28 cellular contexts compared by ENCODE assay signal in the genomic region with DNA sequence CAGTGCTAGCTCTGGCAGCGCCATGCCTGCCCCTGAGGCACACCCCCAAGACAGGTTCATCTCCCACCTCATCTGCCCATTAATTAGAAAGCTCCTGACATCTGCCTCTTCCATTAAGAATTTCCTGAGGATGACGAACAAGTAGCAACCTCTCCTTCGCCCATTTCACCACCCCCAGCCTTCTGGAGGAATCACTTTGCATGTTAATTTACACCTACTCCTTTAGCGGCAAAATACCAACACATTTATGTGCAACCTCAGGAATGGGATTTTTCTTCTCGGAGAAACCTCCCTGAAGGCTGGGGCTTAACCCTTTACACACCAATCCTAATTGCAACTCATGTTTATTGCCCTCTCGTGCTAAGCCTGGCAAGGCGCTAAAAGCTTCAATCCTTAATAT. TPM values are rescaled to one million over a fixed set of nuclear protein-coding genes. Genes with fewer than 3 reads are reported as not detected.
A peak's percentile ranks its signal among the peaks of the same experiment; 100 is the strongest.
DNase-seq lines count a peak whose midpoint lies in the region; ATAC-seq and TF ChIP-seq lines count a peak whose summit lies in the region.
"Had no signal": no experiment of that assay in that cellular context is flagged by ENCODE, and none has a peak within 500 bp of the region (broad histone marks: within the 10 kb centered on the region; RNA-seq: fewer than 3 reads in every experiment).

No MANE protein-coding gene starts in this region.

- dilution Hi-C loops in mammary epithelial cell (cut with HindIII; ENCODE audit: low sequenced_read_pairs) = no loop called here

- H4K8ac ChIP-seq in mesenchymal stem cell (ENCODE audit: low read length) = no peak overlapping the region

- H2BK5ac ChIP-seq in mesenchymal stem cell (ENCODE audit: low read depth, low read length, poor library complexity, severe bottlenecking) = no peak overlapping the region

- no peak for DNase-seq in mammary epithelial cell
- no peak for DNase-seq in MCF 10A (ENCODE audit: unreplicated experiment)
- peak; percentile 59 for DNase-seq in endodermal cell
- DNase-seq in mesenchymal stem cell = no peak
- DNase-seq in naive thymus-derived CD4-positive, alpha-beta T cell = no peak
- no peak for DNase-seq in pons (ENCODE audit: low spot score)
- DNase-seq: 8988T; activated CD4-positive, alpha-beta memory T cell treated with anti-CD3 and anti-CD28 coated beads, Interleukin-2, amount 10 ng/mL, durations not matched to agents 7 days and 5 days; activated effector memory CD4-positive, alpha-beta T cell treated with Interleukin-2 at 50 U/mL for 16 hours; activated naive CD8-positive, alpha-beta T cell treated with anti-CD3 and anti-CD28 coated beads, Interleukin-2, amount 50 U/mL, for 24 hours; AML-193; CD8-positive, alpha-beta T cell; cerebellar nuclear complex; DMS 273 treated with DMSO at 0.1 percent for 48 hours; effector CD4-positive, alpha-beta T cell; gastrocnemius medialis; NCI-H510A treated with DMSO at 0.1 percent for 48 hours; NK-92 treated with Interleukin-12 subunit alpha and Interleukin-12 subunit beta, amount 100 ng/mL, for 24 hours; PC-9; SHP77; spleen; stimulated activated CD4-positive, alpha-beta T cell treated with anti-CD3 and anti-CD28 coated beads, Interleukin-4, amount 100 ng/mL, for 1 hour; stimulated activated naive CD4-positive, alpha-beta T cell; T-helper 9 cell had no signal

- H3K36me3 Mint-ChIP-seq in MCF 10A (ENCODE audit: insufficient read depth, unreplicated experiment) (peaks cover 17% of the 10 kb centered on the region), endodermal cell (ENCODE audit: low read depth) (no peaks in the 10 kb centered on the region)
- peaks cover 0 to 23% (median 0%) of the 10 kb centered on the region in 5 donors for H3K36me3 Mint-ChIP-seq in naive thymus-derived CD4-positive, alpha-beta T cell

- H3K18ac ChIP-seq in mesenchymal stem cell (ENCODE audit: low read depth in 1 of 2, low read length in 2 of 2) = no peak overlapping the region

- H3K9me3 Mint-ChIP-seq in MCF 10A (ENCODE audit: unreplicated experiment) (no peaks in the 10 kb centered on the region), endodermal cell (no peaks in the 10 kb centered on the region)
- H3K9me3 Mint-ChIP-seq in naive thymus-derived CD4-positive, alpha-beta T cell = peaks cover 0 to 4% (median 0%) of the 10 kb centered on the region in 11 donors
- H3K9me3 Mint-ChIP-seq: activated CD4-positive, alpha-beta memory T cell treated with anti-CD3 and anti-CD28 coated beads, Interleukin-2, amount 10 ng/mL, durations not matched to agents 7 days and 5 days; activated naive CD8-positive, alpha-beta T cell treated with anti-CD3 and anti-CD28 coated beads, Interleukin-2, amount 50 U/mL, for 24 hours; CD8-positive, alpha-beta T cell had no signal

- POLR2A ChIA-PET in MCF 10A (lab: Yijun Ruan, JAX) = interaction anchor here (9.4 kb wide), 1 partner anchor 13 kb away, joined by 55 read pairs; no protein-coding TSS in a partner anchor
- POLR2A ChIA-PET in naive thymus-derived CD4-positive, alpha-beta T cell (lab: Charles Lee) = no interaction called here

- H3K9ac ChIP-seq in mammary epithelial cell (ENCODE audit: insufficient read depth, low read length) (no peak overlapping the region), endodermal cell (ENCODE audit: extremely low read depth, low read length, poor library complexity, severe bottlenecking) (no peak overlapping the region), mesenchymal stem cell (ENCODE audit: low read length) (no peak overlapping the region)

- TF ChIP-seq CTCF in mammary epithelial cell (conservative IDR thresholded peaks at IDR 0.05 in 1 of 2, IDR thresholded peaks at IDR 0.05 in 1 of 2; ENCODE audit: extremely low read depth in 1 of 2, insufficient read depth in 1 of 2, low read depth in 1 of 2, low read length in 2 of 2) (no peak), MCF 10A (IDR thresholded peaks at IDR 0.05; ENCODE audit: unreplicated experiment) (no peak), endodermal cell (conservative IDR thresholded peaks at IDR 0.05) (no peak)

- in situ Hi-C loops in mammary epithelial cell (cut with MboI; ENCODE audit: low sequenced_read_pairs in 2 of 2) = no loop called here

- H3K79me2 ChIP-seq in mammary epithelial cell (ENCODE audit: insufficient read depth, low read length) = peaks cover 99% of the 10 kb centered on the region

- intact Hi-C loops in mammary epithelial cell (cut with micrococcal nuclease) = no loop called here
- intact Hi-C loops in MCF 10A (cut with micrococcal nuclease) = no loop called here
- intact Hi-C loops in naive thymus-derived CD4-positive, alpha-beta T cell (cut with micrococcal nuclease) = no loop called here

- peaks cover 24% of the 10 kb centered on the region for H4K20me1 ChIP-seq in mammary epithelial cell (ENCODE audit: insufficient read depth, low read length)

- H3K4ac ChIP-seq in mesenchymal stem cell (ENCODE audit: low read depth in 1 of 2, low read length in 2 of 2) = no peak overlapping the region

- no peak overlapping the region for H2BK12ac ChIP-seq in mesenchymal stem cell (ENCODE audit: low read length in 2 of 2)

- ATAC-seq in HG03175 (IDR thresholded peaks at IDR 0.05; ENCODE audit: unreplicated experiment) = no peak
- ATAC-seq in naive thymus-derived CD4-positive, alpha-beta T cell = no peak
- ATAC-seq in GM21576 (IDR thresholded peaks at IDR 0.05; ENCODE audit: unreplicated experiment) = no peak
- ATAC-seq: activated naive CD8-positive, alpha-beta T cell treated with anti-CD3 and anti-CD28 coated beads, Interleukin-2, amount 50 U/mL, for 24 hours; CD8-positive, alpha-beta T cell; gastrocnemius medialis had no signal

- H3K27ac Mint-ChIP-seq in MCF 10A (ENCODE audit: low read depth, unreplicated experiment) (no peak overlapping the region), endodermal cell (peak overlapping the region; percentile 65)
- H3K27ac Mint-ChIP-seq in naive thymus-derived CD4-positive, alpha-beta T cell = no peak overlapping the region
- H3K27ac Mint-ChIP-seq: activated CD4-positive, alpha-beta memory T cell treated with anti-CD3 and anti-CD28 coated beads, Interleukin-2, amount 10 ng/mL, durations not matched to agents 7 days and 5 days; activated naive CD8-positive, alpha-beta T cell treated with anti-CD3 and anti-CD28 coated beads, Interleukin-2, amount 50 U/mL, for 24 hours; CD8-positive, alpha-beta T cell had no signal

- H2BK15ac ChIP-seq in mesenchymal stem cell (ENCODE audit: low read depth, poor library complexity, severe bottlenecking) = no peak overlapping the region

- peaks cover 11% of the 10 kb centered on the region for H3K79me1 ChIP-seq in mesenchymal stem cell (replicated peaks; ENCODE audit: low read length, poor library complexity, severe bottlenecking)

- H3K4me1 ChIP-seq in mammary epithelial cell (ENCODE audit: insufficient read depth, low read length) = peaks cover 32% of the 10 kb centered on the region
- H3K4me1 ChIP-seq in endodermal cell (ENCODE audit: control insufficient read depth, insufficient read depth, low read length) = peaks cover 4% of the 10 kb centered on the region
- H3K4me1 ChIP-seq in mesenchymal stem cell (ENCODE audit: control insufficient read depth, insufficient read depth, low read depth, low read length) = peaks cover 37% of the 10 kb centered on the region
- H3K4me1 ChIP-seq in naive thymus-derived CD4-positive, alpha-beta T cell (ENCODE audit: control insufficient read depth in 2 of 2, insufficient read depth in 2 of 2, low read length in 2 of 2) = no peaks in the 10 kb centered on the region

- H3K4me3 Mint-ChIP-seq in MCF 10A (ENCODE audit: unreplicated experiment) = no peak overlapping the region
- H3K4me3 Mint-ChIP-seq in endodermal cell = peak overlapping the region; percentile 20
- H3K4me3 Mint-ChIP-seq in naive thymus-derived CD4-positive, alpha-beta T cell = no peak overlapping the region
- H3K4me3 Mint-ChIP-seq: activated CD4-positive, alpha-beta memory T cell treated with anti-CD3 and anti-CD28 coated beads, Interleukin-2, amount 10 ng/mL, durations not matched to agents 7 days and 5 days; activated naive CD8-positive, alpha-beta T cell treated with anti-CD3 and anti-CD28 coated beads, Interleukin-2, amount 50 U/mL, for 24 hours; CD8-positive, alpha-beta T cell had no signal

- H2AK5ac ChIP-seq in mesenchymal stem cell (ENCODE audit: low read length, severe bottlenecking) = no peak overlapping the region

- H2AFZ ChIP-seq in mammary epithelial cell (ENCODE audit: low read depth, low read length) (no peak overlapping the region), mesenchymal stem cell (ENCODE audit: low read depth, low read length) (no peak overlapping the region)
- H2AFZ ChIP-seq: PC-9 had no signal

- H3K27me3 ChIP-seq in mammary epithelial cell (ENCODE audit: insufficient read depth, low read length) = no peaks in the 10 kb centered on the region
- H3K27me3 ChIP-seq in endodermal cell (ENCODE audit: control insufficient read depth, insufficient read depth, low read length, poor library complexity, severe bottlenecking) = no peaks in the 10 kb centered on the region
- no peaks in the 10 kb centered on the region for H3K27me3 ChIP-seq in mesenchymal stem cell (ENCODE audit: control insufficient read depth in 1 of 2, insufficient read depth in 1 of 2, low read length in 2 of 2)
- H3K27me3 ChIP-seq in naive thymus-derived CD4-positive, alpha-beta T cell (ENCODE audit: control insufficient read depth in 2 of 2, insufficient read depth in 2 of 2, low read length in 2 of 2) = no peaks in the 10 kb centered on the region
- H3K27me3 ChIP-seq: body of pancreas, gastrocnemius medialis, spleen had no signal

- H3K4me2 ChIP-seq in mammary epithelial cell (ENCODE audit: insufficient read depth, low read depth, low read length) (peak overlapping the region; percentile 18), mesenchymal stem cell (ENCODE audit: low read length, poor library complexity, severe bottlenecking) (peak overlapping the region; percentile 29)

- no peaks in the 10 kb centered on the region for H3K36me3 ChIP-seq in mammary epithelial cell (ENCODE audit: insufficient read depth, low read length)
- peaks cover 1% of the 10 kb centered on the region for H3K36me3 ChIP-seq in endodermal cell (ENCODE audit: control insufficient read depth, insufficient read depth, low read length)
- peaks cover 0 to 7% of the 10 kb centered on the region in 2 experiments for H3K36me3 ChIP-seq in mesenchymal stem cell (ENCODE audit: control insufficient read depth in 1 of 2, insufficient read depth in 2 of 2, low read depth in 1 of 2, low read length in 2 of 2)
- peaks cover 0 to under 1% (median 0%) of the 10 kb centered on the region in 3 experiments for H3K36me3 ChIP-seq in naive thymus-derived CD4-positive, alpha-beta T cell (ENCODE audit: control insufficient read depth in 2 of 3, insufficient read depth in 3 of 3, low read length in 3 of 3)
- H3K36me3 ChIP-seq: gastrocnemius medialis, thoracic aorta had no signal

- H3K4me1 Mint-ChIP-seq in MCF 10A (ENCODE audit: insufficient read depth, unreplicated experiment) = peaks cover 35% of the 10 kb centered on the region
- H3K4me1 Mint-ChIP-seq in endodermal cell = peaks cover 32% of the 10 kb centered on the region
- H3K4me1 Mint-ChIP-seq in naive thymus-derived CD4-positive, alpha-beta T cell = peaks cover 15 to 65% (median 43%) of the 10 kb centered on the region in 7 donors

- H3K23ac ChIP-seq in mesenchymal stem cell (ENCODE audit: low read length in 2 of 2) = no peak overlapping the region

- BruUV-seq in mammary epithelial cell (replicated peaks; lab: Mats Ljungman, UMichigan) = no TSS peak
- BruUV-seq in MCF 10A (replicated peaks; lab: Mats Ljungman, UMichigan) = no TSS peak

- H3K27me3 Mint-ChIP-seq in MCF 10A (ENCODE audit: insufficient read depth, unreplicated experiment) = no peaks in the 10 kb centered on the region
- H3K27me3 Mint-ChIP-seq in endodermal cell (ENCODE audit: insufficient read depth) = no peaks in the 10 kb centered on the region
- H3K27me3 Mint-ChIP-seq in naive thymus-derived CD4-positive, alpha-beta T cell = no peaks in the 10 kb centered on the region
- H3K27me3 Mint-ChIP-seq: activated CD4-positive, alpha-beta memory T cell treated with anti-CD3 and anti-CD28 coated beads, Interleukin-2, amount 10 ng/mL, durations not matched to agents 7 days and 5 days; activated naive CD8-positive, alpha-beta T cell treated with anti-CD3 and anti-CD28 coated beads, Interleukin-2, amount 50 U/mL, for 24 hours had no signal

- H4K91ac ChIP-seq in mesenchymal stem cell (ENCODE audit: low read length) = no peak overlapping the region

- H3K9me3 ChIP-seq in mammary epithelial cell (replicated peaks; ENCODE audit: insufficient read depth, low read length) (no peaks in the 10 kb centered on the region), endodermal cell (ENCODE audit: control insufficient read depth, low read length) (no peaks in the 10 kb centered on the region), mesenchymal stem cell (ENCODE audit: control insufficient read depth, low read length) (no peaks in the 10 kb centered on the region)
- no peaks in the 10 kb centered on the region for H3K9me3 ChIP-seq in naive thymus-derived CD4-positive, alpha-beta T cell (ENCODE audit: control insufficient read depth in 2 of 3, low read length in 3 of 3)
- H3K9me3 ChIP-seq: body of pancreas, gastrocnemius medialis, spleen, thoracic aorta had no signal

- no peak overlapping the region for H3K27ac ChIP-seq in mammary epithelial cell (ENCODE audit: insufficient read depth, low read depth, low read length)
- H3K27ac ChIP-seq in endodermal cell (ENCODE audit: low read depth, low read length) = no peak overlapping the region
- H3K27ac ChIP-seq in mesenchymal stem cell (ENCODE audit: low read length, poor library complexity, severe bottlenecking) = peak overlapping the region; percentile 11
- H3K27ac ChIP-seq in naive thymus-derived CD4-positive, alpha-beta T cell (ENCODE audit: low read depth, low read length) = no peak overlapping the region
- H3K27ac ChIP-seq: body of pancreas, gastrocnemius medialis, PC-9, spleen, thoracic aorta had no signal

- WGBS in mammary epithelial cell (ENCODE audit: low coverage, missing lambda C conversion rate) = 41% methylated on average over 7 of the region's 7 CpGs
- WGBS in endodermal cell (ENCODE audit: insufficient coverage in 1 of 2, insufficient read length in 1 of 2), 2 experiments = 47 to 51% methylated on average over 4 to 7 of the region's 7 CpGs
- WGBS in mesenchymal stem cell = 53% methylated on average over 6 of the region's 7 CpGs

- H3K14ac ChIP-seq in mesenchymal stem cell (ENCODE audit: low read length in 2 of 2) = no peak overlapping the region

- CTCF ChIA-PET in mammary epithelial cell (lab: Charles Lee; ENCODE audit: low non-redundant PET) (no interaction called here), MCF 10A (lab: Yijun Ruan, JAX) (interaction anchor here (1.2 kb wide), 1 partner anchor 9 kb away, joined by 5 read pairs; no protein-coding TSS in a partner anchor)
- CTCF ChIA-PET in naive thymus-derived CD4-positive, alpha-beta T cell (lab: Charles Lee) = no interaction called here

- H2BK120ac ChIP-seq in mesenchymal stem cell (ENCODE audit: low read depth, low read length) = no peak overlapping the region

- H3K4me3 ChIP-seq in mammary epithelial cell (replicated peaks in 1 of 3; ENCODE audit: insufficient read depth in 1 of 3, low read depth in 2 of 3, low read length in 3 of 3) (no peak overlapping the region), endodermal cell (ENCODE audit: low read length) (no peak overlapping the region), mesenchymal stem cell (ENCODE audit: insufficient read depth in 1 of 2, low read depth in 1 of 2, low read length in 2 of 2) (no peak overlapping the region)
- H3K4me3 ChIP-seq in naive thymus-derived CD4-positive, alpha-beta T cell (ENCODE audit: low read length) = no peak overlapping the region
- H3K4me3 ChIP-seq: body of pancreas, gastrocnemius medialis, PC-9, spleen, thoracic aorta had no signal

RNA-seq across cellular contexts. Expression of gene SLC7A1, which starts 13.8 kb away (rescaled TPM):
- total RNA-seq in mammary epithelial cell (100 to 1,000 TPM in 1 of 2 donors, 10 to 100 TPM in 1; 82.7 to 176 TPM), MCF 10A (2022) (154 and 194 TPM in 2 replicates), endodermal cell (10 to 100 TPM; 26.0 to 27.3 TPM)
- polyA plus RNA-seq in mammary epithelial cell = 30.9 TPM
- 105 TPM for polyA minus RNA-seq in mammary epithelial cell
- 28.0 TPM for polyA plus RNA-seq in endodermal cell (2013, experiment 1 of 2)
- 19.5 TPM for polyA plus RNA-seq in endodermal cell (2013, experiment 2 of 2)
- polyA plus RNA-seq in mesenchymal stem cell (2013, experiment 1 of 2) = 14.6 TPM
- 14.5 TPM for polyA plus RNA-seq in mesenchymal stem cell (2013, experiment 2 of 2)
- total RNA-seq in naive thymus-derived CD4-positive, alpha-beta T cell = 10 to 100 TPM; 12.2 to 63.8 (median 28.2) TPM
- 1 to 10 TPM; 4.9 to 5.8 TPM for polyA plus RNA-seq in naive thymus-derived CD4-positive, alpha-beta T cell
